ENCODE assay signal across 17 cellular contexts in genomic region chr20:46739441-46740213, GRCh38. TPM values are rescaled to one million over a fixed set of nuclear protein-coding genes. Genes with fewer than 3 reads are reported as not detected.
DNase-seq lines count a peak whose midpoint lies in the region; ATAC-seq, FAIRE-seq and TF ChIP-seq lines count a peak whose summit lies in the region.
"Had no signal": no experiment of that assay in that cellular context is flagged by ENCODE, and none has a peak within 500 bp of the region (broad histone marks: within the 10 kb centered on the region; RNA-seq: fewer than 3 reads in every experiment).

No MANE protein-coding gene starts in this region.

- BruUV-seq in HepG2 (replicated peaks; lab: Mats Ljungman, UMichigan): no TSS peak
- no TSS peak for BruUV-seq in PC-9 (replicated peaks; lab: Mats Ljungman, UMichigan)

- H3K4me2 ChIP-seq in HepG2 (ENCODE audit: low read depth, low read length) (peak overlapping the region; percentile 3; the same call in 1 of the 2 replicates), PC-9 (peak overlapping the region; percentile 74), hepatocyte (no peak overlapping the region)

- CTCF ChIA-PET in HepG2 (lab: Yijun Ruan, JAX; ENCODE audit: low intra/inter-chr PET ratio, low total read pairs) (no interaction called here), PC-9 (lab: Charles Lee) (interaction anchor here (0.5 to 1.2 kb wide), 4 partner anchors 10 to 468 kb away, joined by 3 to 7 read pairs (median 5); no protein-coding TSS in a partner anchor)

- peaks cover 33% of the 10 kb centered on the region for H3F3A ChIP-seq in PC-9 (ENCODE audit: insufficient read depth, low read depth)

- no peak overlapping the region for H3K4me3 ChIP-seq in HepG2 (replicated peaks in 1 of 3; ENCODE audit: insufficient read depth in 1 of 3, low read depth in 2 of 3, low read length in 3 of 3)
- H3K4me3 ChIP-seq in right lobe of liver: no peak overlapping the region
- H3K4me3 ChIP-seq in PC-9: peak overlapping the region; percentile 34; the same call in 1 of the 2 replicates
- no peak overlapping the region for H3K4me3 ChIP-seq in hepatocyte

- intact Hi-C loops in HepG2 (cut with micrococcal nuclease; ENCODE audit: unreplicated experiment): no loop called here
- intact Hi-C loops in right lobe of liver (cut with DNase I): no loop called here
- intact Hi-C loops in PC-9 (cut with micrococcal nuclease; ENCODE audit: unreplicated experiment): no loop called here

- no peak overlapping the region for H3K27ac ChIP-seq in HepG2 (ENCODE audit: extremely low read length, insufficient read depth, low read length)
- H3K27ac ChIP-seq in right lobe of liver: no peak overlapping the region
- peak overlapping the region; percentile 93 for H3K27ac ChIP-seq in PC-9
- H3K27ac ChIP-seq in hepatocyte: peak overlapping the region; percentile 53

- TF ChIP-seq CTCF in HepG2 (CRISPR knock-in tag; IDR thresholded peaks at IDR 0.05) (no peak), right lobe of liver (IDR thresholded peaks at IDR 0.05) (no peak), PC-9 (conservative IDR thresholded peaks at IDR 0.05) (no peak), hepatocyte (IDR thresholded peaks at IDR 0.05; ENCODE audit: poor library complexity) (no peak), D721Med (IDR thresholded peaks at IDR 0.05; ENCODE audit: insufficient read depth, missing control alignments) (no peak)

- H3K27me3 ChIP-seq in HepG2 (ENCODE audit: control insufficient read depth in 1 of 2, insufficient read depth in 2 of 2, low read length in 2 of 2) (peaks cover 7 to 40% of the 10 kb centered on the region in 2 experiments; a peak in 4 of 5 replicates), right lobe of liver (no peaks in the 10 kb centered on the region), PC-9 (ENCODE audit: insufficient read depth, low read depth) (no peaks in the 10 kb centered on the region), hepatocyte (no peaks in the 10 kb centered on the region)

- H3K9ac ChIP-seq in HepG2 (ENCODE audit: insufficient read depth, low read depth, low read length): no peak overlapping the region

- no peaks in the 10 kb centered on the region for H3K9me3 ChIP-seq in HepG2 (ENCODE audit: low read length)
- H3K9me3 ChIP-seq in right lobe of liver: no peaks in the 10 kb centered on the region
- 0 out of 2 replicates have a peak, but pooled peaks cover 5% of the 10 kb centered on the region for H3K9me3 ChIP-seq in PC-9 (ENCODE audit: insufficient read depth, low read depth)
- no peaks in the 10 kb centered on the region for H3K9me3 ChIP-seq in hepatocyte (ENCODE audit: low read depth)

- no peaks in the 10 kb centered on the region for H3K4me1 ChIP-seq in HepG2 (ENCODE audit: insufficient read depth, low read length)
- peaks cover 0 to 7% (median 0%) of the 10 kb centered on the region in 4 donors for H3K4me1 ChIP-seq in right lobe of liver
- H3K4me1 ChIP-seq in PC-9 (replicated peaks; ENCODE audit: insufficient read depth): peaks cover 29% of the 10 kb centered on the region
- H3K4me1 ChIP-seq in hepatocyte (ENCODE audit: insufficient read depth): no peaks in the 10 kb centered on the region

- POLR2A ChIA-PET in HepG2 (lab: Yijun Ruan, JAX) (no interaction called here), PC-9 (lab: Charles Lee; ENCODE audit: unreplicated experiment) (interaction anchor here (0.6 kb wide), 6 partner anchors 36 to 1222 kb away, joined by 3 to 5 read pairs (median 3); no protein-coding TSS in a partner anchor)

- in situ Hi-C loops in HepG2 (cut with HindIII; ENCODE audit: extremely low pct_ligation_motif_present, low pct_unique_long_range_greater_than_20kb): no loop called here

- no peaks in the 10 kb centered on the region for H3K9me2 ChIP-seq in PC-9 (ENCODE audit: insufficient read depth)
- no peaks in the 10 kb centered on the region for H3K9me2 ChIP-seq in hepatocyte (replicated peaks; ENCODE audit: insufficient read depth)

- ATAC-seq in HepG2 (no peak), right lobe of liver (no peak)
- ATAC-seq: activated CD4-positive, CD25-positive, alpha-beta regulatory T cell treated with anti-CD3 and anti-CD28 coated beads, Interleukin-2, amount 50 U/mL, for 24 hours had no signal

- H3K36me3 ChIP-seq in HepG2 (replicated peaks in 1 of 2; ENCODE audit: control insufficient read depth in 1 of 2, insufficient read depth in 2 of 2, low read length in 2 of 2): no peaks in the 10 kb centered on the region
- peaks cover 0 to 5% (median 0%) of the 10 kb centered on the region in 4 donors for H3K36me3 ChIP-seq in right lobe of liver
- no peaks in the 10 kb centered on the region for H3K36me3 ChIP-seq in PC-9 (ENCODE audit: low read depth)
- H3K36me3 ChIP-seq in hepatocyte (replicated peaks; ENCODE audit: insufficient read depth, low read depth): no peaks in the 10 kb centered on the region

- H2AFZ ChIP-seq in HepG2 (ENCODE audit: low read length) (no peak overlapping the region), PC-9 (peak overlapping the region; percentile 74), hepatocyte (no peak overlapping the region)

- TF ChIP-seq POLR2A in HepG2 (IDR thresholded peaks at IDR 0.05; ENCODE audit: insufficient read depth in 1 of 2, low read depth in 2 of 2, low read length in 2 of 2): no peak
- TF ChIP-seq POLR2A in right lobe of liver (IDR thresholded peaks at IDR 0.05): no peak

- no peak for DNase-seq in HepG2 (ENCODE audit: low spot score)
- no peak for DNase-seq in right lobe of liver
- peak; percentile 72 to 97 for DNase-seq in PC-9
- DNase-seq in hepatocyte (ENCODE audit: low spot score): peak; percentile 30
- peak; percentile 57 for DNase-seq in ureter (ENCODE audit: low spot score)
- no peak for DNase-seq in D721Med (ENCODE audit: insufficient read length, low spot score)
- no peak for DNase-seq in GM19240 (ENCODE audit: insufficient read length, low spot score)
- DNase-seq in AG08395 (ENCODE audit: low spot score): no peak
- DNase-seq: activated CD8-positive, alpha-beta memory T cell treated with anti-CD3 and anti-CD28 coated beads, Interleukin-2, amount 50 U/mL, for 4 hours; activated naive CD4-positive, alpha-beta T cell treated with anti-CD3 and anti-CD28 coated beads, Interleukin-2, amount 10 ng/mL, durations not matched to agents 7 days and 5 days; caudate nucleus; glutamatergic neuron; islet precursor cell; NCI-H226; stimulated activated CD4-positive, alpha-beta T cell treated with anti-CD3 and anti-CD28 coated beads, Interleukin-12 subunit alpha, Interleukin-12 subunit beta, amount 100 ng/mL, for 4 hours had no signal

- TF ChIP-seq RAD21 in HepG2 (CRISPR knock-in tag; IDR thresholded peaks at IDR 0.05): no peak

- TF ChIP-seq EP300 in HepG2 (IDR thresholded peaks at IDR 0.05; ENCODE audit: low read depth in 2 of 2, low read length in 2 of 2) (no peak), HepG2 (CRISPR knock-in tag; IDR thresholded peaks at IDR 0.05; ENCODE audit: borderline replicate concordance) (no peak)

- H3K79me2 ChIP-seq in HepG2 (ENCODE audit: insufficient read depth, low read length): no peaks in the 10 kb centered on the region
- no peaks in the 10 kb centered on the region for H3K79me2 ChIP-seq in PC-9 (ENCODE audit: low read depth)
- no peaks in the 10 kb centered on the region for H3K79me2 ChIP-seq in hepatocyte

- WGBS in HepG2 (ENCODE audit: low lambda C conversion rate): 2% methylated on average over 4 of the region's 4 CpGs
- WGBS in right lobe of liver (ENCODE audit: insufficient coverage, low coverage, low lambda C conversion rate, missing lambda C conversion rate): 57% methylated on average over 4 of the region's 4 CpGs
- 52% methylated on average over 4 of the region's 4 CpGs for WGBS in hepatocyte (ENCODE audit: low lambda C conversion rate, missing lambda C conversion rate)

- no peaks in the 10 kb centered on the region for H4K20me1 ChIP-seq in HepG2 (ENCODE audit: insufficient read depth, low read length)
- no peaks in the 10 kb centered on the region for H4K20me1 ChIP-seq in PC-9 (ENCODE audit: insufficient read depth)
- no peaks in the 10 kb centered on the region for H4K20me1 ChIP-seq in hepatocyte (ENCODE audit: insufficient read depth, poor library complexity, severe bottlenecking)

- no peak for FAIRE-seq in HepG2 (lab: Jason Lieb, UNC)
- no peak for FAIRE-seq in D721Med (lab: Jason Lieb, UNC)

RNA-seq across cellular contexts. Expression of gene SLC2A10, which starts 30.2 kb away (rescaled TPM):
- total RNA-seq in HepG2 (2016; rRNA removed; fragmentation: Illumina TruSeq; extraction: Trizol) (9.6 and 16.0 TPM in 2 replicates), right lobe of liver (10 to 100 TPM; 35.4 to 47.3 (median 42.7) TPM), PC-9 (2021) (28.6 and 33.6 TPM in 2 replicates), hepatocyte (23.7 and 37.2 TPM in 2 replicates), ureter (25.9 TPM)
- total RNA-seq in HepG2 (2016; cell fraction: cytosol; rRNA removed; fragmentation: Illumina TruSeq; extraction: Trizol; ENCODE audit: low read depth): 12.4 and 15.5 TPM in 2 replicates
- 7.8 and 15.9 TPM in 2 replicates for total RNA-seq in HepG2 (2016; cell fraction: insoluble cytoplasmic fraction; rRNA removed; fragmentation: Illumina TruSeq; extraction: Trizol)
- 13.5 and 14.9 TPM in 2 replicates for total RNA-seq in HepG2 (2016; cell fraction: membrane; rRNA removed; fragmentation: Illumina TruSeq; extraction: Trizol)
- total RNA-seq in HepG2 (2016; cell fraction: nucleus; rRNA removed; fragmentation: Illumina TruSeq; extraction: Trizol): 16.7 and 19.1 TPM in 2 replicates
- polyA plus RNA-seq in HepG2 (2011; rRNA removed) (16.7 and 18.4 TPM in 2 replicates), hepatocyte (23.4 and 28.2 TPM in 2 replicates)
- 13.3 and 15.0 TPM in 2 replicates for polyA plus RNA-seq in HepG2 (2011; cell fraction: cytosol; rRNA removed)
- polyA plus RNA-seq in HepG2 (2011; cell fraction: nucleus; rRNA removed): 17.7 and 19.3 TPM in 2 replicates
- 9.6 and 17.7 TPM in 2 replicates for polyA plus RNA-seq in HepG2 (2012)
- polyA plus RNA-seq in HepG2 (2016; cell fraction: cytosol; fragmentation: Illumina TruSeq; extraction: Trizol; ENCODE audit: low read depth): 13.4 and 16.9 TPM in 2 replicates
- polyA plus RNA-seq in HepG2 (2016; cell fraction: insoluble cytoplasmic fraction; fragmentation: Illumina TruSeq; extraction: Trizol; ENCODE audit: low read depth): 8.0 and 9.1 TPM in 2 replicates
- polyA plus RNA-seq in HepG2 (2016; cell fraction: membrane; fragmentation: Illumina TruSeq; extraction: Trizol; ENCODE audit: low read depth): 10.5 and 11.4 TPM in 2 replicates
- polyA plus RNA-seq in HepG2 (2016; cell fraction: nucleus; fragmentation: Illumina TruSeq; extraction: Trizol; ENCODE audit: insufficient read depth, low read depth): 19.6 and 21.1 TPM in 2 replicates
- polyA minus RNA-seq in HepG2 (2011; rRNA and poly(A)+ RNA removed; ENCODE audit: low replicate concordance): 56.1 TPM in 1 of 2 replicates, not detected in the other
- 17.8 and 20.0 TPM in 2 replicates for polyA minus RNA-seq in HepG2 (2011; cell fraction: cytosol; rRNA and poly(A)+ RNA removed)
- polyA minus RNA-seq in HepG2 (2011; cell fraction: nucleus; rRNA and poly(A)+ RNA removed): 22.7 and 27.8 TPM in 2 replicates
- total RNA-seq: T-helper 1 cell treated with Interleukin-12 subunit alpha and Interleukin-12 subunit beta and Interleukin-4 antibody, amounts not matched to agents 30 ng/mL and 1 ng/mL, for 36 hours had no signal

RNA-seq across cellular contexts. Expression of gene TP53RK, which starts 50.4 kb away (rescaled TPM):
- total RNA-seq in HepG2 (2016; rRNA removed; fragmentation: Illumina TruSeq; extraction: Trizol) (25.5 and 31.0 TPM in 2 replicates), right lobe of liver (1 to 10 TPM; 3.1 to 10.0 (median 5.2) TPM), PC-9 (2021) (9.9 and 10.4 TPM in 2 replicates), hepatocyte (19.6 and 22.7 TPM in 2 replicates), ureter (13.5 TPM)
- 5.6 and 7.0 TPM in 2 replicates for total RNA-seq in HepG2 (2016; cell fraction: cytosol; rRNA removed; fragmentation: Illumina TruSeq; extraction: Trizol; ENCODE audit: low read depth)
- 26.0 and 33.1 TPM in 2 replicates for total RNA-seq in HepG2 (2016; cell fraction: insoluble cytoplasmic fraction; rRNA removed; fragmentation: Illumina TruSeq; extraction: Trizol)
- 12.6 and 14.4 TPM in 2 replicates for total RNA-seq in HepG2 (2016; cell fraction: membrane; rRNA removed; fragmentation: Illumina TruSeq; extraction: Trizol)
- total RNA-seq in HepG2 (2016; cell fraction: nucleus; rRNA removed; fragmentation: Illumina TruSeq; extraction: Trizol): 15.4 and 17.9 TPM in 2 replicates
- polyA plus RNA-seq in HepG2 (2011; rRNA removed) (11.3 and 12.9 TPM in 2 replicates), hepatocyte (19.8 and 21.4 TPM in 2 replicates)
- 9.0 and 10.2 TPM in 2 replicates for polyA plus RNA-seq in HepG2 (2011; cell fraction: cytosol; rRNA removed)
- 4.4 and 5.3 TPM in 2 replicates for polyA plus RNA-seq in HepG2 (2011; cell fraction: nucleus; rRNA removed)
- polyA plus RNA-seq in HepG2 (2012): 10.7 and 12.3 TPM in 2 replicates
- polyA plus RNA-seq in HepG2 (2016; cell fraction: cytosol; fragmentation: Illumina TruSeq; extraction: Trizol; ENCODE audit: low read depth): 3.9 and 4.7 TPM in 2 replicates
- 28.1 and 30.7 TPM in 2 replicates for polyA plus RNA-seq in HepG2 (2016; cell fraction: insoluble cytoplasmic fraction; fragmentation: Illumina TruSeq; extraction: Trizol; ENCODE audit: low read depth)
- polyA plus RNA-seq in HepG2 (2016; cell fraction: membrane; fragmentation: Illumina TruSeq; extraction: Trizol; ENCODE audit: low read depth): 7.3 and 9.0 TPM in 2 replicates
- 18.2 and 18.6 TPM in 2 replicates for polyA plus RNA-seq in HepG2 (2016; cell fraction: nucleus; fragmentation: Illumina TruSeq; extraction: Trizol; ENCODE audit: insufficient read depth, low read depth)
- 9.2 and 11.2 TPM in 2 replicates for polyA minus RNA-seq in HepG2 (2011; rRNA and poly(A)+ RNA removed; ENCODE audit: low replicate concordance)
- polyA minus RNA-seq in HepG2 (2011; cell fraction: cytosol; rRNA and poly(A)+ RNA removed): 10.6 and 11.6 TPM in 2 replicates
- 12.6 and 13.1 TPM in 2 replicates for polyA minus RNA-seq in HepG2 (2011; cell fraction: nucleus; rRNA and poly(A)+ RNA removed)

Comparison
In these comparisons a context has a peak if more than half of its experiments do, and no peak if none do; other contexts are left out.
1. DNase-seq: peak in PC-9 (2 of 2), hepatocyte (single experiment) and ureter (single experiment); none in HepG2 (single experiment), right lobe of liver (0 of 3), D721Med (single experiment), GM19240 (single experiment) and AG08395 (single experiment).
2. H3K27ac ChIP-seq: peak in PC-9 (single experiment) and hepatocyte (single experiment); none in HepG2 (single experiment) and right lobe of liver (0 of 3).